1 cellular context compared by ENCODE assay signal in genomic region chr11:96187779-96188624, GRCh38.
TF ChIP-seq lines count a peak whose summit lies in the region.

No MANE protein-coding gene starts in this region.

TF ChIP-seq in IMR-90, 13 proteins besides CTCF, POLR2A, EP300 and RAD21 (continued from another document):
- TF ChIP-seq, protein P1, sequence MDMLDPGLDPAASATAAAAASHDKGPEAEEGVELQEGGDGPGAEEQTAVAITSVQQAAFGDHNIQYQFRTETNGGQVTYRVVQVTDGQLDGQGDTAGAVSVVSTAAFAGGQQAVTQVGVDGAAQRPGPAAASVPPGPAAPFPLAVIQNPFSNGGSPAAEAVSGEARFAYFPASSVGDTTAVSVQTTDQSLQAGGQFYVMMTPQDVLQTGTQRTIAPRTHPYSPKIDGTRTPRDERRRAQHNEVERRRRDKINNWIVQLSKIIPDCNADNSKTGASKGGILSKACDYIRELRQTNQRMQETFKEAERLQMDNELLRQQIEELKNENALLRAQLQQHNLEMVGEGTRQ (IDR thresholded peaks at IDR 0.05; ENCODE audit: low read depth, low read length), result no peak
- TF ChIP-seq MXI1 (IDR thresholded peaks at IDR 0.05; ENCODE audit: borderline replicate concordance, low read depth, low read length) (no peak), MAZ (IDR thresholded peaks at IDR 0.05; ENCODE audit: borderline replicate concordance, low read depth, low read length) (no peak), NFE2L2 (IDR thresholded peaks at IDR 0.05; ENCODE audit: low read depth, low read length) (no peak)
